Comparison of ENCODE assay signal across 11 cellular contexts in genomic region chr6:159646731-159647130, GRCh38. TPM values are rescaled to one million over a fixed set of nuclear protein-coding genes. Genes with fewer than 3 reads are reported as not detected.
A peak's percentile ranks its signal among the peaks of the same experiment; 100 is the strongest.
DNase-seq lines count a peak whose midpoint lies in the region; ATAC-seq lines count a peak whose summit lies in the region.
"Had no signal": no experiment of that assay in that cellular context is flagged by ENCODE, and none has a peak within 500 bp of the region (broad histone marks: within the 10 kb centered on the region; RNA-seq: fewer than 3 reads in every experiment).

No MANE protein-coding gene starts in this region.

- peak; percentile 91 for ATAC-seq in HG02973 (IDR thresholded peaks at IDR 0.05; ENCODE audit: unreplicated experiment)
- peak; percentile 38 for ATAC-seq in activated T-helper 17 cell treated with anti-CD3 and anti-CD28 coated beads, Interleukin-2, amount 50 U/mL, for 72 hours (replicated peaks)
- peak; percentile 43 for ATAC-seq in stimulated activated naive CD8-positive, alpha-beta T cell treated with anti-CD3 and anti-CD28 coated beads, Interleukin-15, Interleukin-2, amounts not matched to agents 100 U/mL and 50 U/mL, for 24 hours
- ATAC-seq: T-helper 17 cell had no signal

- no peaks in the 10 kb centered on the region for H3K27me3 Mint-ChIP-seq in activated T-helper 17 cell treated with anti-CD3 and anti-CD28 coated beads, Interleukin-2, amount 50 U/mL, for 72 hours
- H3K27me3 Mint-ChIP-seq: T-helper 17 cell had no signal

- no peaks in the 10 kb centered on the region for H3K36me3 Mint-ChIP-seq in activated T-helper 17 cell treated with anti-CD3 and anti-CD28 coated beads, Interleukin-2, amount 50 U/mL, for 72 hours (ENCODE audit: low read depth)

- H3K9me3 Mint-ChIP-seq in activated T-helper 17 cell treated with anti-CD3 and anti-CD28 coated beads, Interleukin-2, amount 50 U/mL, for 72 hours, result no peaks in the 10 kb centered on the region

- H3K4me1 Mint-ChIP-seq in activated T-helper 17 cell treated with anti-CD3 and anti-CD28 coated beads, Interleukin-2, amount 50 U/mL, for 72 hours, result no peaks in the 10 kb centered on the region

- H3K4me3 Mint-ChIP-seq in activated T-helper 17 cell treated with anti-CD3 and anti-CD28 coated beads, Interleukin-2, amount 50 U/mL, for 72 hours, result no peak overlapping the region
- H3K4me3 Mint-ChIP-seq: T-helper 17 cell had no signal

- H3K27ac Mint-ChIP-seq in activated T-helper 17 cell treated with anti-CD3 and anti-CD28 coated beads, Interleukin-2, amount 50 U/mL, for 72 hours, result no peak overlapping the region
- H3K27ac Mint-ChIP-seq: T-helper 17 cell had no signal

- peak; percentile 52 for DNase-seq in NK-92 treated with Interleukin-12 subunit alpha and Interleukin-12 subunit beta, amount 100 ng/mL, for 24 hours (lab: John Stamatoyannopoulos, UW)
- DNase-seq in NK-92 (lab: John Stamatoyannopoulos, UW; ENCODE audit: unreplicated experiment) (no peak), Ammon's horn (ENCODE audit: low spot score) (no peak), superior temporal gyrus (ENCODE audit: extremely low spot score) (no peak)
- DNase-seq in stimulated activated naive CD8-positive, alpha-beta T cell treated with anti-CD3 and anti-CD28 coated beads, Interleukin-15, Interleukin-2, amounts not matched to agents 100 U/mL and 50 U/mL, for 24 hours, result no peak
- no peak for DNase-seq in stimulated activated CD4-positive, alpha-beta T cell treated with anti-CD3 and anti-CD28 coated beads, Interleukin-12 subunit alpha, Interleukin-12 subunit beta, amount 100 ng/mL, for 4 hours
- DNase-seq: adrenal gland, NCI-H1436 treated with DMSO at 0.1 percent for 48 hours, T-helper 17 cell had no signal

RNA-seq across cellular contexts. Expression of gene SOD2, which starts 46.3 kb away (rescaled TPM):
- 100 to 1,000 TPM; 110 to 112 TPM for total RNA-seq in activated T-helper 17 cell treated with anti-CD3 and anti-CD28 coated beads, Interleukin-2, amount 50 U/mL, for 72 hours

Comparison
In these comparisons a context has a peak if more than half of its experiments do, and no peak if none do; other contexts are left out.
1. ATAC-seq: peak in every context shown above with its lines; median percentile 91 in HG02973; 43 in stimulated activated naive CD8-positive, alpha-beta T cell treated with anti-CD3 and anti-CD28 coated beads, Interleukin-15, Interleukin-2, amounts not matched to agents 100 U/mL and 50 U/mL, for 24 hours; 38 in activated T-helper 17 cell treated with anti-CD3 and anti-CD28 coated beads, Interleukin-2, amount 50 U/mL, for 72 hours.